1 cellular context compared by ENCODE assay signal in the genomic region with DNA sequence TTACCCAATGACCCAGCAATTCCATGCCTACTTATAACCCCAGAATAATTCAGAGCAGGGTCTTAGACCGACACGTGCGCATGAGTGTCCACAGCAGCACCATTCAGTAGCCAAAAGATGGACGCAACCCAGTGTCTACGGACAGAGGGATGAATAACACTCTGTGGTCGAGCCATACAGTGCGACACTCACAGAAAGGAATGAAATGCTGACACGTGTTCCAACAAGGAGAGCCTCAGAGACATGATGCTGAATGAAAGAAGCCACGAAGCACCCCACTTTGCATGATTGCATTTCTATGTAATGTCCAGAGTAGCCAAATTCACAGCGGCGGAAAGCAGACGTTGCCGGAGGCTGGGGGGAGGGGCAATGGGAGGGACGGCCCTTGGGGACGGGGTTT.
TF ChIP-seq lines count a peak whose summit lies in the region.

No MANE protein-coding gene starts in this region.

TF ChIP-seq in HepG2, 621 proteins besides CTCF, POLR2A, EP300 and RAD21:
- no peak for TF ChIP-seq DNMT3B (CRISPR knock-in tag; conservative IDR thresholded peaks at IDR 0.05)
- TF ChIP-seq ELF3 (CRISPR knock-in tag; IDR thresholded peaks at IDR 0.05): no peak
- TF ChIP-seq ISX (CRISPR knock-in tag; conservative IDR thresholded peaks at IDR 0.05): no peak
- no peak for TF ChIP-seq ZNF138 (CRISPR knock-in tag; IDR thresholded peaks at IDR 0.05; ENCODE audit: low read depth)
- TF ChIP-seq RARG (CRISPR knock-in tag; IDR thresholded peaks at IDR 0.05; ENCODE audit: low read depth): no peak
TF ChIP-seq in HepG2: peak in this region for 0.
